Comparison of ENCODE assay signal across 7 cellular contexts in the genomic region with DNA sequence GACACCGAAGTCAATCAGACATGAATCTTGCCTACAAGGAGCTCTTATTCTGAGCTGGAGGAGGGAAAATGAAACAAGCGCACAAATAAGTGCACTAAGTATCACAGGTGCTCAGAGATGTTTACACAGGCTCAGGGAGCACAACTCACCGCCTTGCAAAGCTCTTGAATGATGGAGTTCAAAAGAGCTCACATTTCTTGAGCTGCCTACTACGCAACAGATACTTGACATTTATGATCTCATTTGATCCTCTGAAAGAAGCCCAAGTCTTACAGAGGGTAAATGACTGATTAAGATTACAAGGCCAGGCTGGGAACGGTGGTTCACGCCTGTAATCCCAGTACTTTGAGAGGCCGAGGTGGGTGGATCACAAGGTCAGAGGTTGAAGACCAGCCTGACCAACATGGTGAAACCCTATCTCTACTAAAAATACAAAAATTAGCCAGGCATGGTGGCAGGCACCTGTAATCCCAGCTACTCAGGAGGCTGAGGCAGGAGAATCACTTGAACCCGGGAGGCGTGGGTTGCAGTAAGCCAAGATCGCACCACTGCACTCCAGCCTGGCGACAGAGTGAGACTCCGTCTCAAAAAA. TPM values are rescaled to one million over a fixed set of nuclear protein-coding genes. Genes with fewer than 3 reads are reported as not detected.
DNase-seq lines count a peak whose midpoint lies in the region; ATAC-seq and TF ChIP-seq lines count a peak whose summit lies in the region.
"Not testable (repeated sequence)": the region's sequence is repeated elsewhere in the genome, so short reads cannot be mapped to it uniquely, and the experiment has no call there.

No MANE protein-coding gene starts in this region.

- WGBS in spleen, 5 donors: 81 to 91% (median 88%) methylated on average over 12 of the region's 12 CpGs

- peak overlapping the region in 6 of 8 donors; percentile 14 to 60 (median 40) for H3K27ac ChIP-seq in spleen

- H3K27me3 ChIP-seq in NT2/D1 (ENCODE audit: insufficient read depth, insufficient read length); spleen (replicated peaks in 1 of 7): not testable (repeated sequence)

- not testable (repeated sequence) for H3K9me3 Mint-ChIP-seq in activated T-cell treated with anti-CD3 and anti-CD28 coated beads, Interleukin-2, amount 50 U/mL, for 24 hours; nephron

- H3K4me1 ChIP-seq in NT2/D1 (ENCODE audit: insufficient read depth, insufficient read length): not testable (repeated sequence)
- peaks cover 7 to 61% (median 28%) of the 10 kb centered on the region in 6 donors for H3K4me1 ChIP-seq in spleen

- H3K36me3 ChIP-seq in NT2/D1 (ENCODE audit: insufficient read depth, insufficient read length, low read length); spleen: not testable (repeated sequence)

- DNase-seq in DMS79 treated with DMSO at 0.1 percent for 48 hours (lab: John Stamatoyannopoulos, UW): peak; percentile 97
- peak; percentile 38 for DNase-seq in NCI-H2029 (lab: John Stamatoyannopoulos, UW)
- not testable (repeated sequence) for DNase-seq in NT2/D1 (ENCODE audit: low read depth, low spot score); activated T-cell treated with anti-CD3 and anti-CD28 coated beads, Interleukin-2, amount 50 U/mL, for 24 hours; left colon; spleen

- not testable (repeated sequence) for H3K4me3 ChIP-seq in NT2/D1 (ENCODE audit: insufficient read length, low read depth); spleen

- TF ChIP-seq CTCF in nephron (IDR thresholded peaks at IDR 0.05; ENCODE audit: unreplicated experiment in 3 of 3); spleen (IDR thresholded peaks at IDR 0.05 in 8 of 11, conservative IDR thresholded peaks at IDR 0.05 in 3 of 11): not testable (repeated sequence)

- peaks cover 10% of the 10 kb centered on the region for H3K36me3 Mint-ChIP-seq in activated T-cell treated with anti-CD3 and anti-CD28 coated beads, Interleukin-2, amount 50 U/mL, for 24 hours (ENCODE audit: low read depth)
- not testable (repeated sequence) for H3K36me3 Mint-ChIP-seq in nephron (ENCODE audit: low read depth)

- peak overlapping the region; percentile 11 for H3K27ac Mint-ChIP-seq in activated T-cell treated with anti-CD3 and anti-CD28 coated beads, Interleukin-2, amount 50 U/mL, for 24 hours
- peak overlapping the region in 2 of 3 experiments; percentile 37 to 50 for H3K27ac Mint-ChIP-seq in nephron

- intact Hi-C loops in left colon (cut with DNase I, micrococcal nuclease); spleen (cut with DNase I; ENCODE audit: low total_unique reads): not testable (repeated sequence)

- peaks cover 44% of the 10 kb centered on the region for H3K4me1 Mint-ChIP-seq in activated T-cell treated with anti-CD3 and anti-CD28 coated beads, Interleukin-2, amount 50 U/mL, for 24 hours (ENCODE audit: low read depth)
- peaks cover 31% of the 10 kb centered on the region for H3K4me1 Mint-ChIP-seq in nephron

- H3K4me3 Mint-ChIP-seq in activated T-cell treated with anti-CD3 and anti-CD28 coated beads, Interleukin-2, amount 50 U/mL, for 24 hours; nephron: not testable (repeated sequence)

- H3K9ac ChIP-seq in NT2/D1 (ENCODE audit: insufficient read length, low read depth): peak overlapping the region; percentile 2

- H3K9me3 ChIP-seq in NT2/D1 (ENCODE audit: insufficient read depth, low read length); spleen: not testable (repeated sequence)

- H3K27me3 Mint-ChIP-seq in activated T-cell treated with anti-CD3 and anti-CD28 coated beads, Interleukin-2, amount 50 U/mL, for 24 hours; nephron (ENCODE audit: low read depth): not testable (repeated sequence)

- TF ChIP-seq POLR2A in spleen (IDR thresholded peaks at IDR 0.05): not testable (repeated sequence)

- ATAC-seq in left colon: peak; percentile 4

RNA-seq across cellular contexts. Expression of gene CLPB, which starts 19.6 kb away (rescaled TPM):
- total RNA-seq in left colon (10 to 100 TPM; 11.2 to 13.8 TPM), spleen (10 to 100 TPM; 17.3 to 32.8 (median 25.0) TPM)
- polyA plus RNA-seq in spleen: 1 to 10 TPM; 4.2 to 6.6 (median 5.4) TPM
